ENCODE assay signal across 23 cellular contexts in the genomic region with DNA sequence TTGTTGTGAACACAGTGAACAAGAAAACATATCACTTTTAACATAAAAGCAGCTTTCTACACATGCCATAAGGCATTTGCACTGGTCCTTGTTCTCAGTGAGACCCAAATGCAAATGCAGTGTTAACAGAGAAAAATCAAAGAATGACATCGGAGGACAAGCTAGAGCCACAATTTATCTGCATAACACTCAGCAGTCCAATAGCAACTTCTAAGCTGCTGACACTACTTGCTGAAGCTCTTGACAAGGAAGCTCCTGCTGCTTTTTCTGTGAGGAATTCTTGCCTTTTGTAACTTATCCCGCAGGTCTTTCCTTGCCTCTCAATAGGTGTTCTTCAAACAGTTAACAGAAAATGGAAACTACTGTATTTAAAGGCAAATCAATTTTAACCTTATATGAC. TPM values are rescaled to one million over a fixed set of nuclear protein-coding genes. Genes with fewer than 3 reads are reported as not detected.
"Had no signal": no experiment of that assay in that cellular context is flagged by ENCODE, and none has a peak within 500 bp of the region (broad histone marks: within the 10 kb centered on the region; RNA-seq: fewer than 3 reads in every experiment).

No MANE protein-coding gene starts in this region.

- ATAC-seq: activated CD8-positive, alpha-beta T cell treated with anti-CD3 and anti-CD28 coated beads for 36 hours; gastrocnemius medialis; left lobe of liver; stimulated activated memory B cell treated with anti-CD40 and anti-IgM and Interleukin-4, amounts not matched to agents 10 μg/mL and 1 μg/mL and 100 μg/mL, for 72 hours; upper lobe of right lung had no signal

- DNase-seq: activated B cell treated with CpG ODN at 0.5 μM for 24 hours; activated CD4-positive, alpha-beta T cell treated with anti-CD3 and anti-CD28 coated beads, Interleukin-2, amount 10 ng/mL, durations not matched to agents 24 days and 14 days; activated CD8-positive, alpha-beta T cell treated with anti-CD3 and anti-CD28 coated beads for 36 hours; activated naive CD4-positive, alpha-beta T cell treated with Interleukin-2 at 50 U/mL for 16 hours; activated T-cell treated with anti-CD3 and anti-CD28 coated beads, Interleukin-2, amount 50 U/mL, for 24 hours; anterior cingulate cortex; caudate nucleus; dorsolateral prefrontal cortex; gastrocnemius medialis; head of caudate nucleus; kidney; sigmoid colon; stimulated activated CD4-positive, alpha-beta T cell treated with anti-CD3 and anti-CD28 coated beads, Interleukin-4, amount 100 ng/mL, for 4 hours; upper lobe of right lung had no signal

- H3K36me3 Mint-ChIP-seq: brain; stimulated activated memory B cell treated with anti-CD40 and anti-IgM and Interleukin-4, amounts not matched to agents 10 μg/mL and 1 μg/mL and 100 μg/mL, for 72 hours had no signal

- H2AFZ ChIP-seq: parathyroid adenoma had no signal

- H3K27ac Mint-ChIP-seq: activated B cell treated with CpG ODN at 0.5 μM for 24 hours; activated CD4-positive, alpha-beta T cell treated with anti-CD3 and anti-CD28 coated beads, Interleukin-2, amount 10 ng/mL, durations not matched to agents 24 days and 14 days; activated CD8-positive, alpha-beta T cell treated with anti-CD3 and anti-CD28 coated beads for 36 hours; activated T-cell treated with anti-CD3 and anti-CD28 coated beads, Interleukin-2, amount 50 U/mL, for 24 hours; activated T-helper 2 cell treated with anti-CD3 and anti-CD28 coated beads, Interferon-gamma antibody, Interleukin-2, Interleukin-4, amounts not matched to agents 10 μg/mL and 5 μg/mL and 100 μg/mL, durations not matched to agents 14 hours and 24 hours and 36 hours; stimulated activated memory B cell treated with anti-CD40 and anti-IgM and Interleukin-4, amounts not matched to agents 10 μg/mL and 1 μg/mL and 100 μg/mL, for 72 hours; T-helper 2 cell treated with Interferon-gamma antibody and Interleukin-4, amounts not matched to agents 5 μg/mL and 100 μg/mL, for 36 hours had no signal

- H3K9ac ChIP-seq: parathyroid adenoma had no signal

- H3K27me3 Mint-ChIP-seq: activated B cell treated with CpG ODN at 0.5 μM for 24 hours; activated CD4-positive, alpha-beta T cell treated with anti-CD3 and anti-CD28 coated beads, Interleukin-2, amount 10 ng/mL, durations not matched to agents 24 days and 14 days; activated CD8-positive, alpha-beta T cell treated with anti-CD3 and anti-CD28 coated beads for 36 hours; activated T-cell treated with anti-CD3 and anti-CD28 coated beads, Interleukin-2, amount 50 U/mL, for 24 hours; brain; stimulated activated memory B cell treated with anti-CD40 and anti-IgM and Interleukin-4, amounts not matched to agents 10 μg/mL and 1 μg/mL and 100 μg/mL, for 72 hours had no signal

- H3K27me3 ChIP-seq: gastrocnemius medialis, neutrophil, sigmoid colon, upper lobe of right lung had no signal

- H3K9me3 ChIP-seq: gastrocnemius medialis, neutrophil, sigmoid colon, thoracic aorta, upper lobe of right lung had no signal

- H3K4me3 Mint-ChIP-seq: activated B cell treated with CpG ODN at 0.5 μM for 24 hours; activated CD4-positive, alpha-beta T cell treated with anti-CD3 and anti-CD28 coated beads, Interleukin-2, amount 10 ng/mL, durations not matched to agents 24 days and 14 days; activated CD8-positive, alpha-beta T cell treated with anti-CD3 and anti-CD28 coated beads for 36 hours; activated T-cell treated with anti-CD3 and anti-CD28 coated beads, Interleukin-2, amount 50 U/mL, for 24 hours; brain; stimulated activated memory B cell treated with anti-CD40 and anti-IgM and Interleukin-4, amounts not matched to agents 10 μg/mL and 1 μg/mL and 100 μg/mL, for 72 hours; T-helper 2 cell treated with Interferon-gamma antibody and Interleukin-4, amounts not matched to agents 5 μg/mL and 100 μg/mL, for 36 hours had no signal

- H3K4me3 ChIP-seq: dorsolateral prefrontal cortex, gastrocnemius medialis, sigmoid colon, thoracic aorta, upper lobe of right lung had no signal

- H3K36me3 ChIP-seq: gastrocnemius medialis, neutrophil, sigmoid colon, thoracic aorta, upper lobe of right lung had no signal

- H3K27ac ChIP-seq: dorsolateral prefrontal cortex, gastrocnemius medialis, neutrophil, parathyroid adenoma, sigmoid colon, thoracic aorta, upper lobe of right lung had no signal

- H3K9me3 Mint-ChIP-seq: activated B cell treated with CpG ODN at 0.5 μM for 24 hours; activated CD4-positive, alpha-beta T cell treated with anti-CD3 and anti-CD28 coated beads, Interleukin-2, amount 10 ng/mL, durations not matched to agents 24 days and 14 days; brain; stimulated activated memory B cell treated with anti-CD40 and anti-IgM and Interleukin-4, amounts not matched to agents 10 μg/mL and 1 μg/mL and 100 μg/mL, for 72 hours had no signal

- H3K4me1 Mint-ChIP-seq: activated B cell treated with CpG ODN at 0.5 μM for 24 hours; activated CD4-positive, alpha-beta T cell treated with anti-CD3 and anti-CD28 coated beads, Interleukin-2, amount 10 ng/mL, durations not matched to agents 24 days and 14 days; stimulated activated memory B cell treated with anti-CD40 and anti-IgM and Interleukin-4, amounts not matched to agents 10 μg/mL and 1 μg/mL and 100 μg/mL, for 72 hours had no signal

- H3K4me1 ChIP-seq: gastrocnemius medialis, parathyroid adenoma, sigmoid colon, upper lobe of right lung had no signal

- H3K79me2 ChIP-seq: parathyroid adenoma had no signal

RNA-seq across cellular contexts. Expression of a gene that starts 34.7 kb away (rescaled TPM):
- total RNA-seq: activated B cell treated with CpG ODN at 0.5 μM for 24 hours; activated CD4-positive, alpha-beta T cell treated with anti-CD3 and anti-CD28 coated beads, Interleukin-2, amount 10 ng/mL, durations not matched to agents 24 days and 14 days; activated CD8-positive, alpha-beta T cell treated with anti-CD3 and anti-CD28 coated beads for 36 hours; activated T-helper 2 cell treated with anti-CD3 and anti-CD28 coated beads, Interferon-gamma antibody, Interleukin-2, Interleukin-4, amounts not matched to agents 10 μg/mL and 5 μg/mL and 100 μg/mL, durations not matched to agents 14 hours and 24 hours and 36 hours; lung microvascular endothelial cell; sigmoid colon; thoracic aorta; upper lobe of right lung had no signal
